25 cellular contexts compared by ENCODE assay signal in the genomic region with DNA sequence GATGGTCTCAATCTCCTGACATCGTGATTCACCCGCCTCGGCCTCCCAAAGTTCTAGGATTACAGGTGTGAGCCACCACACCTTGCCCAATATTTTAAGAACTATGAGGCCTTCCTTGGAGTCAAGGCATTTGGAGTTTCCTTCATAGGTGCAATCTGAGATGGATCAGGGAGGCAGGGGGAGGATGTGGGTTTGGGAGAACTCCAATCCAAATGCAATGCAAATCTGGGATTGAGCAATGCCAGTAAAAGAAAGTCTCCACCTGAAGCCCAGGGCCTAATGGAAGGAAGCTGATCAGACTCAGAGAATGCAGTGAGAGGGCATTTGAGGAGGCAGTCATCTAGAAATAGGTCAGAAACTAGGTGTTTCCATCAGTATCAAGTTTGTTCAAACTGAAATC. TPM values are rescaled to one million over a fixed set of nuclear protein-coding genes. Genes with fewer than 3 reads are reported as not detected.
DNase-seq lines count a peak whose midpoint lies in the region; ATAC-seq and TF ChIP-seq lines count a peak whose summit lies in the region.
"Had no signal": no experiment of that assay in that cellular context is flagged by ENCODE, and none has a peak within 500 bp of the region (broad histone marks: within the 10 kb centered on the region; RNA-seq: fewer than 3 reads in every experiment).

No MANE protein-coding gene starts in this region.

- H3K9me3 Mint-ChIP-seq in activated naive CD4-positive, alpha-beta T cell treated with anti-CD3 and anti-CD28 coated beads, Interleukin-2, amount 50 U/mL, for 72 hours, result no peaks in the 10 kb centered on the region
- H3K9me3 Mint-ChIP-seq: activated CD4-positive, alpha-beta T cell treated with anti-CD3 and anti-CD28 coated beads, Interleukin-2, amount 10 ng/mL, durations not matched to agents 7 days and 5 days; activated naive CD8-positive, alpha-beta T cell treated with anti-CD3 and anti-CD28 coated beads, Interleukin-2, amount 10 ng/mL, durations not matched to agents 7 days and 5 days; activated T-helper 17 cell treated with anti-CD3 and anti-CD28 coated beads, Interleukin-2, amount 50 U/mL, for 72 hours; IgD-negative memory B cell; naive thymus-derived CD8-positive, alpha-beta T cell; stimulated activated naive CD8-positive, alpha-beta T cell treated with anti-CD3 and anti-CD28 coated beads, Interleukin-15, Interleukin-2, amounts not matched to agents 100 ng/mL and 50 ng/mL, for 24 hours; T-helper 1 cell treated with Interleukin-12 subunit alpha and Interleukin-12 subunit beta and Interleukin-4 antibody, amounts not matched to agents 30 μg/mL and 1 μg/mL, for 36 hours had no signal

- TF ChIP-seq POLR2A in GM18505 (IDR thresholded peaks at IDR 0.05; ENCODE audit: borderline replicate concordance, extremely low read depth, insufficient read depth, insufficient read length), result no peak

- H3K36me3 ChIP-seq in Karpas-422 (ENCODE audit: insufficient read depth, low read length) (no peaks in the 10 kb centered on the region), mammary epithelial cell (ENCODE audit: insufficient read depth, low read length) (peaks cover 15% of the 10 kb centered on the region)
- H3K36me3 ChIP-seq: HAP-1 had no signal

- in situ Hi-C loops in mammary epithelial cell (cut with MboI; ENCODE audit: low sequenced_read_pairs in 2 of 2), result loop anchor here (10.0 to 25.0 kb wide), 4 partner anchors 184 to 791 kb away; no protein-coding TSS in a partner anchor

- H3K27ac ChIP-seq in Karpas-422 (ENCODE audit: low read length), result no peak overlapping the region
- H3K27ac ChIP-seq in mammary epithelial cell (ENCODE audit: insufficient read depth, low read depth, low read length), result no peak overlapping the region
- H3K27ac ChIP-seq in foreskin keratinocyte, result no peak overlapping the region
- H3K27ac ChIP-seq in dorsolateral prefrontal cortex, result no peak overlapping the region
- H3K27ac ChIP-seq: pancreas, tibial artery had no signal

- TF ChIP-seq CTCF in mammary epithelial cell (conservative IDR thresholded peaks at IDR 0.05 in 1 of 2, IDR thresholded peaks at IDR 0.05 in 1 of 2; ENCODE audit: extremely low read depth in 1 of 2, insufficient read depth in 1 of 2, low read depth in 1 of 2, low read length in 2 of 2) (no peak), foreskin keratinocyte (conservative IDR thresholded peaks at IDR 0.05) (no peak), dorsolateral prefrontal cortex (IDR thresholded peaks at IDR 0.05 in 54 of 56, conservative IDR thresholded peaks at IDR 0.05 in 2 of 56; ENCODE audit: low read depth in 1 of 56, partially characterized antibody in 56 of 56) (no peak)

- H3K36me3 Mint-ChIP-seq in activated naive CD4-positive, alpha-beta T cell treated with anti-CD3 and anti-CD28 coated beads, Interleukin-2, amount 50 U/mL, for 72 hours, result no peaks in the 10 kb centered on the region
- H3K36me3 Mint-ChIP-seq: activated naive CD8-positive, alpha-beta T cell treated with anti-CD3 and anti-CD28 coated beads, Interleukin-2, amount 10 ng/mL, durations not matched to agents 7 days and 5 days had no signal

- H4K20me1 ChIP-seq in Karpas-422 (ENCODE audit: insufficient read depth, low read depth, low read length) (no peaks in the 10 kb centered on the region), mammary epithelial cell (ENCODE audit: insufficient read depth, low read length) (no peaks in the 10 kb centered on the region)

- H3K4me3 ChIP-seq in Karpas-422 (ENCODE audit: low read length) (no peak overlapping the region), mammary epithelial cell (replicated peaks in 1 of 3; ENCODE audit: insufficient read depth in 1 of 3, low read depth in 2 of 3, low read length in 3 of 3) (no peak overlapping the region), dorsolateral prefrontal cortex (no peak overlapping the region)
- H3K4me3 ChIP-seq: HAP-1, pancreas, tibial artery had no signal

- ATAC-seq in foreskin keratinocyte (no peak), GM18505 (IDR thresholded peaks at IDR 0.05; ENCODE audit: unreplicated experiment) (no peak)
- no peak for ATAC-seq in activated naive CD4-positive, alpha-beta T cell treated with anti-CD3 and anti-CD28 coated beads, Interleukin-2, amount 50 U/mL, for 72 hours
- ATAC-seq: activated T-helper 17 cell treated with anti-CD3 and anti-CD28 coated beads, Interleukin-2, amount 50 U/mL, for 72 hours; left lobe of liver; naive thymus-derived CD8-positive, alpha-beta T cell; pancreas had no signal

- CTCF ChIA-PET in mammary epithelial cell (lab: Charles Lee; ENCODE audit: low non-redundant PET), result no interaction called here

- H3K9ac ChIP-seq in Karpas-422 (ENCODE audit: low read length), result no peak overlapping the region
- H3K9ac ChIP-seq in mammary epithelial cell (ENCODE audit: insufficient read depth, low read length), result no peak overlapping the region

- H3K4me1 ChIP-seq in Karpas-422 (ENCODE audit: low read length) (no peaks in the 10 kb centered on the region), mammary epithelial cell (ENCODE audit: insufficient read depth, low read length) (peaks cover 3% of the 10 kb centered on the region), foreskin keratinocyte (no peaks in the 10 kb centered on the region)
- H3K4me1 ChIP-seq: HAP-1, pancreas, tibial artery had no signal

- H3K4me2 ChIP-seq in Karpas-422 (ENCODE audit: low read depth, low read length, poor library complexity, severe bottlenecking) (no peak overlapping the region), mammary epithelial cell (ENCODE audit: insufficient read depth, low read depth, low read length) (no peak overlapping the region)

- H3K27ac Mint-ChIP-seq in activated naive CD4-positive, alpha-beta T cell treated with anti-CD3 and anti-CD28 coated beads, Interleukin-2, amount 50 U/mL, for 72 hours, result no peak overlapping the region
- H3K27ac Mint-ChIP-seq: activated CD4-positive, alpha-beta T cell treated with anti-CD3 and anti-CD28 coated beads, Interleukin-2, amount 10 ng/mL, durations not matched to agents 7 days and 5 days; activated naive CD8-positive, alpha-beta T cell treated with anti-CD3 and anti-CD28 coated beads, Interleukin-2, amount 10 ng/mL, durations not matched to agents 7 days and 5 days; activated T-helper 17 cell treated with anti-CD3 and anti-CD28 coated beads, Interleukin-2, amount 50 U/mL, for 72 hours; IgD-negative memory B cell; naive thymus-derived CD8-positive, alpha-beta T cell; stimulated activated naive CD8-positive, alpha-beta T cell treated with anti-CD3 and anti-CD28 coated beads, Interleukin-15, Interleukin-2, amounts not matched to agents 100 ng/mL and 50 ng/mL, for 24 hours; T-helper 1 cell treated with Interleukin-12 subunit alpha and Interleukin-12 subunit beta and Interleukin-4 antibody, amounts not matched to agents 30 μg/mL and 1 μg/mL, for 36 hours had no signal

- dilution Hi-C loops in mammary epithelial cell (cut with HindIII; ENCODE audit: low sequenced_read_pairs), result no loop called here

- DNase-seq in EL, result peak; percentile 35
- peak; percentile 44 for DNase-seq in Karpas-422
- DNase-seq in mammary epithelial cell, result peak; percentile 75
- DNase-seq in foreskin keratinocyte, result peak; percentile 63 to 68
- DNase-seq in activated naive CD4-positive, alpha-beta T cell treated with anti-CD3 and anti-CD28 coated beads, Interleukin-2, amount 50 U/mL, for 72 hours (ENCODE audit: low spot score in 2 of 2), result no peak
- DNase-seq in activated gamma-delta T cell (lab: John Stamatoyannopoulos, UW), result no peak
- DNase-seq in dorsolateral prefrontal cortex, result no peak
- DNase-seq: ACHN; activated CD4-positive, alpha-beta T cell treated with anti-CD3 and anti-CD28 coated beads, Interleukin-2, amount 10 ng/mL, durations not matched to agents 7 days and 5 days; activated naive CD8-positive, alpha-beta T cell treated with anti-CD3 and anti-CD28 coated beads, Interleukin-2, amount 10 ng/mL, durations not matched to agents 7 days and 5 days; dermis blood vessel endothelial cell; naive thymus-derived CD8-positive, alpha-beta T cell; NCI-H1694 treated with DMSO at 0.1 percent for 48 hours; NCI-H82; OCI-M1; pancreas; stimulated activated CD4-positive, alpha-beta T cell treated with anti-CD3 and anti-CD28 coated beads, Interleukin-2, amount 100 ng/mL, for 24 hours; tibial artery had no signal

- no TSS peak for BruUV-seq in mammary epithelial cell (replicated peaks; lab: Mats Ljungman, UMichigan)

- no peaks in the 10 kb centered on the region for H3K27me3 ChIP-seq in Karpas-422 (ENCODE audit: low read length)
- no peaks in the 10 kb centered on the region for H3K27me3 ChIP-seq in mammary epithelial cell (ENCODE audit: insufficient read depth, low read length)
- no peaks in the 10 kb centered on the region for H3K27me3 ChIP-seq in foreskin keratinocyte
- no peaks in the 10 kb centered on the region for H3K27me3 ChIP-seq in dorsolateral prefrontal cortex
- H3K27me3 ChIP-seq: pancreas, tibial artery had no signal

- no peak overlapping the region for H2AFZ ChIP-seq in Karpas-422 (ENCODE audit: low read length)
- no peak overlapping the region for H2AFZ ChIP-seq in mammary epithelial cell (ENCODE audit: low read depth, low read length)

- WGBS in mammary epithelial cell (ENCODE audit: low coverage, missing lambda C conversion rate), result 86% methylated on average over 3 of the region's 3 CpGs

- no peaks in the 10 kb centered on the region for H3K9me2 ChIP-seq in Karpas-422 (replicated peaks; ENCODE audit: insufficient read depth, low read length)

- intact Hi-C loops in mammary epithelial cell (cut with micrococcal nuclease), result no loop called here
- intact Hi-C loops in dorsolateral prefrontal cortex (cut with DNase I), result no loop called here

- no peaks in the 10 kb centered on the region for H3K79me2 ChIP-seq in Karpas-422 (ENCODE audit: low read length)
- H3K79me2 ChIP-seq in mammary epithelial cell (ENCODE audit: insufficient read depth, low read length), result no peaks in the 10 kb centered on the region

- no peaks in the 10 kb centered on the region for H3K9me3 ChIP-seq in Karpas-422 (ENCODE audit: low read length)
- no peaks in the 10 kb centered on the region for H3K9me3 ChIP-seq in mammary epithelial cell (replicated peaks; ENCODE audit: insufficient read depth, low read length)
- H3K9me3 ChIP-seq: HAP-1, pancreas, tibial artery had no signal

RNA-seq across cellular contexts. Expression of gene RSPH3, which starts 21.2 kb away (rescaled TPM):
- total RNA-seq in Karpas-422 (2014; rRNA removed; shearing (Covaris generic); ENCODE audit: low replicate concordance), result 2.1 and 3.3 TPM in 2 replicates
- total RNA-seq in mammary epithelial cell (10 to 100 TPM; 12.2 to 15.6 TPM), foreskin keratinocyte (5.8 and 6.9 TPM in 2 replicates), dorsolateral prefrontal cortex (10 to 100 TPM in 116 of 120 experiments, 1 to 10 TPM in 4; 8.3 to 24.5 (median 16.0) TPM)
- polyA plus RNA-seq in mammary epithelial cell (2.8 TPM), foreskin keratinocyte (2.1 and 2.2 TPM in 2 replicates)
- 5.1 TPM for polyA minus RNA-seq in mammary epithelial cell
- total RNA-seq in activated naive CD4-positive, alpha-beta T cell treated with anti-CD3 and anti-CD28 coated beads, Interleukin-2, amount 50 U/mL, for 72 hours, result 1 to 10 TPM; 2.0 to 7.1 TPM

Comparison
In these comparisons a context has a peak if more than half of its experiments do, and no peak if none do; other contexts are left out.
1. DNase-seq: peak in EL (single experiment), Karpas-422 (single experiment), mammary epithelial cell (single experiment) and foreskin keratinocyte (2 of 2); none in activated naive CD4-positive, alpha-beta T cell treated with anti-CD3 and anti-CD28 coated beads, Interleukin-2, amount 50 U/mL, for 72 hours (0 of 2), activated gamma-delta T cell (single experiment) and dorsolateral prefrontal cortex (0 of 10).